18 cellular contexts compared by ENCODE assay signal in genomic region chr9:68947842-68948569, GRCh38.
DNase-seq lines count a peak whose midpoint lies in the region; ATAC-seq lines count a peak whose summit lies in the region.
"Had no signal": no experiment of that assay in that cellular context is flagged by ENCODE, and none has a peak within 500 bp of the region (broad histone marks: within the 10 kb centered on the region; RNA-seq: fewer than 3 reads in every experiment).

No MANE protein-coding gene starts in this region.

- no peak overlapping the region for H3K4me3 ChIP-seq in mesenchymal stem cell (ENCODE audit: insufficient read depth in 1 of 2, low read depth in 1 of 2, low read length in 2 of 2)
- H3K4me3 ChIP-seq in naive thymus-derived CD4-positive, alpha-beta T cell (ENCODE audit: low read length): no peak overlapping the region
- H3K4me3 ChIP-seq: BLaER1, colonic mucosa had no signal

- H3K27ac Mint-ChIP-seq in activated CD4-positive, alpha-beta T cell treated with anti-CD3 and anti-CD28 coated beads for 36 hours: peak overlapping the region; percentile 32
- H3K27ac Mint-ChIP-seq in activated CD4-positive, alpha-beta T cell treated with anti-CD3 and anti-CD28 coated beads, Interleukin-2, amount 10 ng/mL, durations not matched to agents 7 days and 5 days: no peak overlapping the region
- H3K27ac Mint-ChIP-seq in activated T-cell treated with anti-CD3 and anti-CD28 coated beads, Interleukin-2, amount 50 U/mL, for 72 hours: peak overlapping the region; percentile 32
- peak overlapping the region in 1 of 9 donors; percentile 16 for H3K27ac Mint-ChIP-seq in naive thymus-derived CD4-positive, alpha-beta T cell
- H3K27ac Mint-ChIP-seq: memory B cell, natural killer cell had no signal

- H3K36me3 Mint-ChIP-seq in activated CD4-positive, alpha-beta T cell treated with anti-CD3 and anti-CD28 coated beads for 36 hours (ENCODE audit: low read depth): peaks cover 2% of the 10 kb centered on the region
- peaks cover 2% of the 10 kb centered on the region for H3K36me3 Mint-ChIP-seq in activated CD4-positive, alpha-beta T cell treated with anti-CD3 and anti-CD28 coated beads, Interleukin-2, amount 10 ng/mL, durations not matched to agents 7 days and 5 days (ENCODE audit: low read depth)
- H3K36me3 Mint-ChIP-seq in activated T-cell treated with anti-CD3 and anti-CD28 coated beads, Interleukin-2, amount 50 U/mL, for 72 hours (ENCODE audit: insufficient read depth in 2 of 2): no peaks in the 10 kb centered on the region
- no peaks in the 10 kb centered on the region for H3K36me3 Mint-ChIP-seq in naive thymus-derived CD4-positive, alpha-beta T cell
- H3K36me3 Mint-ChIP-seq: brain, natural killer cell had no signal

- no peaks in the 10 kb centered on the region for H3K79me1 ChIP-seq in mesenchymal stem cell (replicated peaks; ENCODE audit: low read length, poor library complexity, severe bottlenecking)

- H2BK12ac ChIP-seq in mesenchymal stem cell (ENCODE audit: low read length in 2 of 2): no peak overlapping the region

- H2AK5ac ChIP-seq in mesenchymal stem cell (ENCODE audit: low read length, severe bottlenecking): no peak overlapping the region

- H3K4me1 Mint-ChIP-seq in activated CD4-positive, alpha-beta T cell treated with anti-CD3 and anti-CD28 coated beads for 36 hours: peaks cover 39% of the 10 kb centered on the region
- peaks cover 26% of the 10 kb centered on the region for H3K4me1 Mint-ChIP-seq in activated CD4-positive, alpha-beta T cell treated with anti-CD3 and anti-CD28 coated beads, Interleukin-2, amount 10 ng/mL, durations not matched to agents 7 days and 5 days
- H3K4me1 Mint-ChIP-seq in activated T-cell treated with anti-CD3 and anti-CD28 coated beads, Interleukin-2, amount 50 U/mL, for 72 hours (ENCODE audit: low read depth): peaks cover 55% of the 10 kb centered on the region
- peaks cover 0 to 38% (median 0%) of the 10 kb centered on the region in 7 donors for H3K4me1 Mint-ChIP-seq in naive thymus-derived CD4-positive, alpha-beta T cell

- peak; percentile 82 for ATAC-seq in activated CD4-positive, alpha-beta T cell treated with anti-CD3 and anti-CD28 coated beads for 36 hours
- peak; percentile 36 for ATAC-seq in HG02610 (IDR thresholded peaks at IDR 0.05; ENCODE audit: unreplicated experiment)
- peak; percentile 86 to 87 for ATAC-seq in activated T-cell treated with anti-CD3 and anti-CD28 coated beads, Interleukin-2, amount 50 U/mL, for 72 hours (replicated peaks in 1 of 2)
- no peak for ATAC-seq in sciatic nerve
- no peak for ATAC-seq in naive thymus-derived CD4-positive, alpha-beta T cell
- ATAC-seq: natural killer cell had no signal

- H4K8ac ChIP-seq in mesenchymal stem cell (ENCODE audit: low read length): peak overlapping the region; percentile 66

- no peak overlapping the region for H3K4ac ChIP-seq in mesenchymal stem cell (ENCODE audit: low read depth in 1 of 2, low read length in 2 of 2)

- no peaks in the 10 kb centered on the region for H3K4me1 ChIP-seq in mesenchymal stem cell (ENCODE audit: control insufficient read depth, insufficient read depth, low read depth, low read length)
- H3K4me1 ChIP-seq in naive thymus-derived CD4-positive, alpha-beta T cell (ENCODE audit: control insufficient read depth in 2 of 2, insufficient read depth in 2 of 2, low read length in 2 of 2): no peaks in the 10 kb centered on the region
- H3K4me1 ChIP-seq: colonic mucosa had no signal

- H3K27me3 Mint-ChIP-seq in activated CD4-positive, alpha-beta T cell treated with anti-CD3 and anti-CD28 coated beads for 36 hours: peaks cover 6% of the 10 kb centered on the region
- H3K27me3 Mint-ChIP-seq in activated CD4-positive, alpha-beta T cell treated with anti-CD3 and anti-CD28 coated beads, Interleukin-2, amount 10 ng/mL, durations not matched to agents 7 days and 5 days: peaks cover 2% of the 10 kb centered on the region
- H3K27me3 Mint-ChIP-seq in activated T-cell treated with anti-CD3 and anti-CD28 coated beads, Interleukin-2, amount 50 U/mL, for 72 hours (ENCODE audit: low read depth): peaks cover 16% of the 10 kb centered on the region
- peaks cover 0 to 11% (median 0%) of the 10 kb centered on the region in 5 donors for H3K27me3 Mint-ChIP-seq in naive thymus-derived CD4-positive, alpha-beta T cell
- H3K27me3 Mint-ChIP-seq: memory B cell had no signal

- H3K18ac ChIP-seq in mesenchymal stem cell (ENCODE audit: low read depth in 1 of 2, low read length in 2 of 2): no peak overlapping the region

- H3K27ac ChIP-seq in mesenchymal stem cell (ENCODE audit: low read length, poor library complexity, severe bottlenecking): no peak overlapping the region
- H3K27ac ChIP-seq in naive thymus-derived CD4-positive, alpha-beta T cell (ENCODE audit: low read depth, low read length): no peak overlapping the region
- H3K27ac ChIP-seq: BLaER1, colonic mucosa had no signal

- POLR2A ChIA-PET in activated CD4-positive, alpha-beta T cell treated with anti-CD3 and anti-CD28 coated beads for 36 hours (lab: Charles Lee): interaction anchor here (0.9 kb wide), 1 partner anchor 26 kb away, joined by 3 read pairs; no protein-coding TSS in a partner anchor
- POLR2A ChIA-PET in activated CD4-positive, alpha-beta T cell treated with anti-CD3 and anti-CD28 coated beads, Interleukin-2, amount 10 ng/mL, durations not matched to agents 7 days and 5 days (lab: Charles Lee): no interaction called here
- POLR2A ChIA-PET in naive thymus-derived CD4-positive, alpha-beta T cell (lab: Charles Lee): no interaction called here

- intact Hi-C loops in activated CD4-positive, alpha-beta T cell treated with anti-CD3 and anti-CD28 coated beads for 36 hours (cut with DNase I, micrococcal nuclease): loop anchor here (1.0 to 10.0 kb wide), 7 partner anchors 26 to 363 kb away; partner anchors contain the start of gene TJP2 (in 1 of the 2)
- intact Hi-C loops in sciatic nerve (cut with DNase I): no loop called here
- intact Hi-C loops in naive thymus-derived CD4-positive, alpha-beta T cell (cut with micrococcal nuclease): loop anchor here (2.0 kb wide), 2 partner anchors 51 to 167 kb away; a partner anchor contains a TSS

- H2BK5ac ChIP-seq in mesenchymal stem cell (ENCODE audit: low read depth, low read length, poor library complexity, severe bottlenecking): no peak overlapping the region

- DNase-seq in activated CD4-positive, alpha-beta T cell treated with anti-CD3 and anti-CD28 coated beads for 36 hours: peak; percentile 24
- DNase-seq in activated CD4-positive, alpha-beta T cell treated with anti-CD3 and anti-CD28 coated beads, Interleukin-2, amount 10 ng/mL, durations not matched to agents 7 days and 5 days: no peak
- DNase-seq in activated T-cell treated with anti-CD3 and anti-CD28 coated beads, Interleukin-2, amount 50 U/mL, for 72 hours: peak; percentile 15 to 29
- DNase-seq in mesenchymal stem cell (no peak), sciatic nerve (ENCODE audit: low spot score) (no peak), DMS114 treated with DMSO at 0.1 percent for 48 hours (lab: John Stamatoyannopoulos, UW; ENCODE audit: unreplicated experiment) (no peak)
- no peak for DNase-seq in naive thymus-derived CD4-positive, alpha-beta T cell
- DNase-seq: 8988T; activated naive CD4-positive, alpha-beta T cell treated with anti-CD3 and anti-CD28 coated beads, Interleukin-2, amount 50 U/mL, for 16 hours; colonic mucosa; GDM1; kidney; natural killer cell; NCI-H226 had no signal

- H3K14ac ChIP-seq in mesenchymal stem cell (ENCODE audit: low read length in 2 of 2): no peak overlapping the region

- H3K4me3 Mint-ChIP-seq in activated CD4-positive, alpha-beta T cell treated with anti-CD3 and anti-CD28 coated beads for 36 hours: no peak overlapping the region
- H3K4me3 Mint-ChIP-seq in activated CD4-positive, alpha-beta T cell treated with anti-CD3 and anti-CD28 coated beads, Interleukin-2, amount 10 ng/mL, durations not matched to agents 7 days and 5 days: no peak overlapping the region
- peak overlapping the region; percentile 33 to 58 for H3K4me3 Mint-ChIP-seq in activated T-cell treated with anti-CD3 and anti-CD28 coated beads, Interleukin-2, amount 50 U/mL, for 72 hours
- H3K4me3 Mint-ChIP-seq in naive thymus-derived CD4-positive, alpha-beta T cell: no peak overlapping the region
- H3K4me3 Mint-ChIP-seq: brain, memory B cell, natural killer cell had no signal

- WGBS in mesenchymal stem cell: 80% methylated on average over 2 of the region's 3 CpGs

- H3K23ac ChIP-seq in mesenchymal stem cell (ENCODE audit: low read length in 2 of 2): no peak overlapping the region

- H3K9ac ChIP-seq in mesenchymal stem cell (ENCODE audit: low read length): no peak overlapping the region
- H3K9ac ChIP-seq: BLaER1 had no signal

- H3K4me2 ChIP-seq in mesenchymal stem cell (ENCODE audit: low read length, poor library complexity, severe bottlenecking): no peak overlapping the region
- H3K4me2 ChIP-seq: BLaER1 had no signal

- CTCF ChIA-PET in activated CD4-positive, alpha-beta T cell treated with anti-CD3 and anti-CD28 coated beads for 36 hours (lab: Charles Lee): interaction anchor here (1.7 kb wide), 1 partner anchor 51 kb away, joined by 7 read pairs; no protein-coding TSS in a partner anchor
- CTCF ChIA-PET in activated CD4-positive, alpha-beta T cell treated with anti-CD3 and anti-CD28 coated beads, Interleukin-2, amount 10 ng/mL, durations not matched to agents 7 days and 5 days (lab: Charles Lee): interaction anchor here (0.5 to 1.4 kb wide), 4 partner anchors 33 to 196 kb away, joined by 3 to 4 read pairs (median 3); no protein-coding TSS in a partner anchor
- CTCF ChIA-PET in naive thymus-derived CD4-positive, alpha-beta T cell (lab: Charles Lee): interaction anchor here (0.7 to 4.1 kb wide), 5 partner anchors 27 to 365 kb away, joined by 3 to 29 read pairs (median 3); no protein-coding TSS in a partner anchor

- no peaks in the 10 kb centered on the region for H3K9me3 ChIP-seq in mesenchymal stem cell (ENCODE audit: control insufficient read depth, low read length)
- no peaks in the 10 kb centered on the region for H3K9me3 ChIP-seq in naive thymus-derived CD4-positive, alpha-beta T cell (ENCODE audit: control insufficient read depth in 2 of 3, low read length in 3 of 3)
- H3K9me3 ChIP-seq: BLaER1, colonic mucosa had no signal

- H3K36me3 ChIP-seq in mesenchymal stem cell (ENCODE audit: control insufficient read depth in 1 of 2, insufficient read depth in 2 of 2, low read depth in 1 of 2, low read length in 2 of 2): no peaks in the 10 kb centered on the region
- no peaks in the 10 kb centered on the region for H3K36me3 ChIP-seq in naive thymus-derived CD4-positive, alpha-beta T cell (ENCODE audit: control insufficient read depth in 2 of 3, insufficient read depth in 3 of 3, low read length in 3 of 3)
- H3K36me3 ChIP-seq: BLaER1, colonic mucosa had no signal

- H4K91ac ChIP-seq in mesenchymal stem cell (ENCODE audit: low read length): no peak overlapping the region

- H2BK120ac ChIP-seq in mesenchymal stem cell (ENCODE audit: low read depth, low read length): no peak overlapping the region

- no peak overlapping the region for H2BK15ac ChIP-seq in mesenchymal stem cell (ENCODE audit: low read depth, poor library complexity, severe bottlenecking)

- no peak overlapping the region for H2AFZ ChIP-seq in mesenchymal stem cell (ENCODE audit: low read depth, low read length)

- H3K27me3 ChIP-seq in mesenchymal stem cell (ENCODE audit: control insufficient read depth in 1 of 2, insufficient read depth in 1 of 2, low read length in 2 of 2): peaks cover 0 to 5% of the 10 kb centered on the region in 2 experiments
- H3K27me3 ChIP-seq in naive thymus-derived CD4-positive, alpha-beta T cell (ENCODE audit: control insufficient read depth in 2 of 2, insufficient read depth in 2 of 2, low read length in 2 of 2): no peaks in the 10 kb centered on the region
- H3K27me3 ChIP-seq: BLaER1, colonic mucosa had no signal

- H3K9me3 Mint-ChIP-seq in activated CD4-positive, alpha-beta T cell treated with anti-CD3 and anti-CD28 coated beads for 36 hours (ENCODE audit: low read depth): no peaks in the 10 kb centered on the region
- no peaks in the 10 kb centered on the region for H3K9me3 Mint-ChIP-seq in activated CD4-positive, alpha-beta T cell treated with anti-CD3 and anti-CD28 coated beads, Interleukin-2, amount 10 ng/mL, durations not matched to agents 7 days and 5 days
- H3K9me3 Mint-ChIP-seq in activated T-cell treated with anti-CD3 and anti-CD28 coated beads, Interleukin-2, amount 50 U/mL, for 72 hours: no peaks in the 10 kb centered on the region
- H3K9me3 Mint-ChIP-seq in naive thymus-derived CD4-positive, alpha-beta T cell: peaks cover 0 to under 1% (median 0%) of the 10 kb centered on the region in 11 donors
- H3K9me3 Mint-ChIP-seq: brain, memory B cell, natural killer cell had no signal

Comparison
In these comparisons a context has a peak if more than half of its experiments do, and no peak if none do; other contexts are left out.
1. DNase-seq: peak in activated CD4-positive, alpha-beta T cell treated with anti-CD3 and anti-CD28 coated beads for 36 hours (single experiment) and activated T-cell treated with anti-CD3 and anti-CD28 coated beads, Interleukin-2, amount 50 U/mL, for 72 hours (2 of 2); none in activated CD4-positive, alpha-beta T cell treated with anti-CD3 and anti-CD28 coated beads, Interleukin-2, amount 10 ng/mL, durations not matched to agents 7 days and 5 days (single experiment), mesenchymal stem cell (single experiment), sciatic nerve (single experiment), DMS114 treated with DMSO at 0.1 percent for 48 hours (single experiment) and naive thymus-derived CD4-positive, alpha-beta T cell (0 of 9).
2. ATAC-seq: peak in activated CD4-positive, alpha-beta T cell treated with anti-CD3 and anti-CD28 coated beads for 36 hours (single experiment), HG02610 (single experiment) and activated T-cell treated with anti-CD3 and anti-CD28 coated beads, Interleukin-2, amount 50 U/mL, for 72 hours (2 of 2); none in sciatic nerve (single experiment) and naive thymus-derived CD4-positive, alpha-beta T cell (single experiment).
3. H3K4me3 Mint-ChIP-seq: peak in activated T-cell treated with anti-CD3 and anti-CD28 coated beads, Interleukin-2, amount 50 U/mL, for 72 hours (2 of 2); none in activated CD4-positive, alpha-beta T cell treated with anti-CD3 and anti-CD28 coated beads for 36 hours (single experiment), activated CD4-positive, alpha-beta T cell treated with anti-CD3 and anti-CD28 coated beads, Interleukin-2, amount 10 ng/mL, durations not matched to agents 7 days and 5 days (single experiment) and naive thymus-derived CD4-positive, alpha-beta T cell (0 of 10).